ENCODE assay signal across 9 cellular contexts in genomic region chr4:56668267-56668666, GRCh38. TPM values are rescaled to one million over a fixed set of nuclear protein-coding genes. Genes with fewer than 3 reads are reported as not detected.
DNase-seq lines count a peak whose midpoint lies in the region; ATAC-seq and TF ChIP-seq lines count a peak whose summit lies in the region.
"Had no signal": no experiment of that assay in that cellular context is flagged by ENCODE, and none has a peak within 500 bp of the region (broad histone marks: within the 10 kb centered on the region; RNA-seq: fewer than 3 reads in every experiment).

No MANE protein-coding gene starts in this region.

- intact Hi-C loops in left ventricle myocardium inferior (cut with micrococcal nuclease) = no loop called here
- intact Hi-C loops in heart left ventricle (cut with DNase I) = loop anchor here in 3 of 10 donors (5.0 to 10.0 kb wide), 2 partner anchors 134 to 137 kb away; no protein-coding TSS in a partner anchor
- intact Hi-C loops in upper lobe of right lung (cut with DNase I) = no loop called here

- TF ChIP-seq CTCF in left ventricle myocardium inferior (IDR thresholded peaks at IDR 0.05; ENCODE audit: borderline replicate concordance) = peak; percentile 45
- TF ChIP-seq CTCF in heart left ventricle (IDR thresholded peaks at IDR 0.05) = peak in 6 of 12 donors; percentile 12 to 30 (median 24)
- TF ChIP-seq CTCF in epithelial cell of esophagus (IDR thresholded peaks at IDR 0.05; ENCODE audit: insufficient read depth, low read depth, low read length, missing control alignments) = peak; percentile 65
- peak; percentile 27 for TF ChIP-seq CTCF in upper lobe of right lung (IDR thresholded peaks at IDR 0.05)

- H3K4me3 ChIP-seq in left ventricle myocardium inferior (no peak overlapping the region), heart left ventricle (no peak overlapping the region), epithelial cell of esophagus (ENCODE audit: low read length) (no peak overlapping the region), upper lobe of right lung (no peak overlapping the region)

- TF ChIP-seq POLR2A in heart left ventricle (IDR thresholded peaks at IDR 0.05) = no peak

- H3K27ac ChIP-seq in left ventricle myocardium inferior (replicated peaks) (no peak overlapping the region), heart left ventricle (no peak overlapping the region), upper lobe of right lung (no peak overlapping the region), substantia nigra (ENCODE audit: low read depth, low read length, poor library complexity, severe bottlenecking) (no peak overlapping the region)

- H3K9me3 ChIP-seq in left ventricle myocardium inferior (replicated peaks) (peaks cover 6% of the 10 kb centered on the region), heart left ventricle (peaks cover 0 to 10% (median 0%) of the 10 kb centered on the region in 12 donors), upper lobe of right lung (no peaks in the 10 kb centered on the region)

- ATAC-seq in heart left ventricle = no peak
- ATAC-seq in upper lobe of right lung = peak; percentile 51
- ATAC-seq in GM18861 (IDR thresholded peaks at IDR 0.05; ENCODE audit: unreplicated experiment) = no peak

- DNase-seq in left ventricle myocardium inferior (no peak), heart left ventricle (no peak), NAMALWA (ENCODE audit: low spot score) (peak; percentile 41), epithelial cell of esophagus (ENCODE audit: low read depth) (peak; percentile 54), upper lobe of right lung (no peak), medulla oblongata (ENCODE audit: extremely low spot score) (no peak), substantia nigra (lab: John Stamatoyannopoulos, UW) (no peak)
- DNase-seq: NCI-H446 treated with DMSO at 0.1 percent for 48 hours had no signal

- 88 to 95% (median 90%) methylated on average over 4 of the region's 4 CpGs for WGBS in heart left ventricle, 4 donors

- H3K27me3 ChIP-seq in left ventricle myocardium inferior (ENCODE audit: low read depth) (no peaks in the 10 kb centered on the region), heart left ventricle (peaks cover 0 to 16% (median 0%) of the 10 kb centered on the region in 9 donors), upper lobe of right lung (no peaks in the 10 kb centered on the region)

- H3K36me3 ChIP-seq in left ventricle myocardium inferior (no peaks in the 10 kb centered on the region), heart left ventricle (no peaks in the 10 kb centered on the region), upper lobe of right lung (no peaks in the 10 kb centered on the region)

- peaks cover 2% of the 10 kb centered on the region for H3K4me1 ChIP-seq in left ventricle myocardium inferior
- no peaks in the 10 kb centered on the region for H3K4me1 ChIP-seq in heart left ventricle
- H3K4me1 ChIP-seq in upper lobe of right lung = no peaks in the 10 kb centered on the region

RNA-seq across cellular contexts. Expression of gene HOPX, which starts 12.8 kb away (rescaled TPM):
- total RNA-seq in left ventricle myocardium inferior (21.3 TPM), heart left ventricle (100 to 1,000 TPM in 2 of 9 donors, 10 to 100 TPM in 4, 1 to 10 TPM in 3; 1.5 to 223 (median 11.3) TPM), upper lobe of right lung (520 TPM)
- polyA plus RNA-seq in heart left ventricle = 10 to 100 TPM; 25.0 to 83.3 TPM

Comparison
In these comparisons a context has a peak if more than half of its experiments do, and no peak if none do; other contexts are left out.
1. DNase-seq: peak in NAMALWA (single experiment) and epithelial cell of esophagus (single experiment); none in left ventricle myocardium inferior (single experiment), heart left ventricle (0 of 5), upper lobe of right lung (single experiment), medulla oblongata (single experiment) and substantia nigra (0 of 49).